ENCODE assay signal across 16 cellular contexts in the genomic region with DNA sequence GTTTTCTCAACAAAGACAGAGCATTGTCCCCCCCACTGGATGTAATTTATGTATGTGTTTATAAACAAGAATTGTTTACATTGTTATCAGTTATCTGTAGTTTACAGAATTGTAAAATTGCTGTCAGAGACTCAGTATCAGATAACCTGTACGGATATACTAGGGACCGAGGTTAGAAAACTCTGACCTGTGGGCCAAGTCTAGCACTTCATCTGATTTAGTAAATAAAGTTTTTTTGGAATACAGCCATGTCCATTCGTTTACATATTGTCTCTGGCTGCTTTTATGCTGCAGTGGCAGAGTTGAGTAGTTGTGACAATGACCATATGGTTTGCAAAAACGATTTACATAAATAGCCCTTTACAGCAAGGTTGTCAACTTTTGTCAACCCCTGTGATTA. TPM values are rescaled to one million over a fixed set of nuclear protein-coding genes. Genes with fewer than 3 reads are reported as not detected.
DNase-seq lines count a peak whose midpoint lies in the region; ATAC-seq, FAIRE-seq and TF ChIP-seq lines count a peak whose summit lies in the region.
"Had no signal": no experiment of that assay in that cellular context is flagged by ENCODE, and none has a peak within 500 bp of the region (broad histone marks: within the 10 kb centered on the region; RNA-seq: fewer than 3 reads in every experiment).

No MANE protein-coding gene starts in this region.

- DNase-seq in DMS153 treated with DMSO at 0.1 percent for 48 hours (lab: John Stamatoyannopoulos, UW; ENCODE audit: unreplicated experiment) (peak; percentile 3), GM19239 (ENCODE audit: insufficient read length, low spot score) (no peak), NCI-H748 treated with DMSO at 0.1 percent for 48 hours (lab: John Stamatoyannopoulos, UW) (peak; percentile 12), pancreas (no peak), osteocyte (ENCODE audit: extremely low spot score, unreplicated experiment) (no peak), COLO829 (ENCODE audit: low spot score) (no peak)
- no peak for DNase-seq in stimulated activated CD4-positive, alpha-beta T cell treated with anti-CD3 and anti-CD28 coated beads, Interleukin-12 subunit alpha, Interleukin-12 subunit beta, amount 100 ng/mL, for 4 hours
- DNase-seq: CD8-positive, alpha-beta memory T cell; DND-41; GDM1; GOT3; MV-4-11; NCI-H1694 treated with DMSO at 0.1 percent for 48 hours; NCI-H226; SHP77 treated with DMSO at 0.1 percent for 48 hours; T-helper 17 cell had no signal

- H3K4me3 ChIP-seq in pancreas, result no peak overlapping the region

- WGBS in pancreas, 2 donors, result 15 to 23% methylated on average over 4 of the region's 4 CpGs

- TF ChIP-seq CTCF in pancreas (IDR thresholded peaks at IDR 0.05) (no peak), osteocyte (IDR thresholded peaks at IDR 0.05) (no peak)

- peaks cover 37% of the 10 kb centered on the region for H3K4me1 Mint-ChIP-seq in osteocyte (ENCODE audit: unreplicated experiment)
- H3K4me1 Mint-ChIP-seq: CD8-positive, alpha-beta memory T cell had no signal

- no peaks in the 10 kb centered on the region for H3K36me3 ChIP-seq in pancreas

- no peaks in the 10 kb centered on the region for H3K27me3 ChIP-seq in pancreas

- peak in 3 of 4 donors; percentile 45 to 62 (median 61) for ATAC-seq in pancreas
- ATAC-seq: T-helper 17 cell had no signal

- H3K4me1 ChIP-seq in pancreas, result peaks cover 0 to 6% (median 3%) of the 10 kb centered on the region in 3 donors

- intact Hi-C loops in pancreas (cut with DNase I), result no loop called here

- FAIRE-seq in GM19239 (lab: Jason Lieb, UNC) (peak; percentile 4), pancreas (lab: Jason Lieb, UNC) (no peak)

- no peaks in the 10 kb centered on the region for H3K9me3 Mint-ChIP-seq in osteocyte (ENCODE audit: unreplicated experiment)
- H3K9me3 Mint-ChIP-seq: CD8-positive, alpha-beta memory T cell had no signal

- no peaks in the 10 kb centered on the region for H3K9me3 ChIP-seq in pancreas

- H3K36me3 Mint-ChIP-seq in osteocyte (ENCODE audit: unreplicated experiment), result no peaks in the 10 kb centered on the region

- no peak overlapping the region for H3K27ac ChIP-seq in pancreas

- H3K27ac Mint-ChIP-seq in osteocyte (ENCODE audit: unreplicated experiment), result no peak overlapping the region
- H3K27ac Mint-ChIP-seq: CD8-positive, alpha-beta memory T cell; T-helper 17 cell had no signal

- H3K4me3 Mint-ChIP-seq in osteocyte (ENCODE audit: unreplicated experiment), result no peak overlapping the region
- H3K4me3 Mint-ChIP-seq: CD8-positive, alpha-beta memory T cell; T-helper 17 cell had no signal

- H3K27me3 Mint-ChIP-seq in osteocyte (ENCODE audit: unreplicated experiment), result no peaks in the 10 kb centered on the region
- H3K27me3 Mint-ChIP-seq: CD8-positive, alpha-beta memory T cell; T-helper 17 cell had no signal

RNA-seq across cellular contexts. Expression of a gene that starts 52.6 kb away (rescaled TPM):
- 10 to 100 TPM; 12.9 to 24.9 (median 16.8) TPM for total RNA-seq in pancreas
- 1 to 10 TPM; 4.5 to 8.7 TPM for polyA plus RNA-seq in pancreas
- 27.4 and 27.6 TPM in 2 replicates for total RNA-seq in osteocyte

RNA-seq across cellular contexts. Expression of a gene that starts 54.5 kb away (rescaled TPM):
- 10 to 100 TPM in 1 of 6 donors, 1 to 10 TPM in 5; 6.6 to 13.5 (median 8.2) TPM for total RNA-seq in pancreas
- 1 to 10 TPM; 5.5 to 7.4 TPM for polyA plus RNA-seq in pancreas
- total RNA-seq in osteocyte, result 23.1 and 23.5 TPM in 2 replicates

Comparison
In these comparisons a context has a peak if more than half of its experiments do, and no peak if none do; other contexts are left out.
1. DNase-seq: peak in DMS153 treated with DMSO at 0.1 percent for 48 hours (single experiment) and NCI-H748 treated with DMSO at 0.1 percent for 48 hours (single experiment); none in GM19239 (single experiment), pancreas (0 of 6), osteocyte (single experiment), stimulated activated CD4-positive, alpha-beta T cell treated with anti-CD3 and anti-CD28 coated beads, Interleukin-12 subunit alpha, Interleukin-12 subunit beta, amount 100 ng/mL, for 4 hours (single experiment) and COLO829 (single experiment).